13 cellular contexts compared by ENCODE assay signal in the genomic region with DNA sequence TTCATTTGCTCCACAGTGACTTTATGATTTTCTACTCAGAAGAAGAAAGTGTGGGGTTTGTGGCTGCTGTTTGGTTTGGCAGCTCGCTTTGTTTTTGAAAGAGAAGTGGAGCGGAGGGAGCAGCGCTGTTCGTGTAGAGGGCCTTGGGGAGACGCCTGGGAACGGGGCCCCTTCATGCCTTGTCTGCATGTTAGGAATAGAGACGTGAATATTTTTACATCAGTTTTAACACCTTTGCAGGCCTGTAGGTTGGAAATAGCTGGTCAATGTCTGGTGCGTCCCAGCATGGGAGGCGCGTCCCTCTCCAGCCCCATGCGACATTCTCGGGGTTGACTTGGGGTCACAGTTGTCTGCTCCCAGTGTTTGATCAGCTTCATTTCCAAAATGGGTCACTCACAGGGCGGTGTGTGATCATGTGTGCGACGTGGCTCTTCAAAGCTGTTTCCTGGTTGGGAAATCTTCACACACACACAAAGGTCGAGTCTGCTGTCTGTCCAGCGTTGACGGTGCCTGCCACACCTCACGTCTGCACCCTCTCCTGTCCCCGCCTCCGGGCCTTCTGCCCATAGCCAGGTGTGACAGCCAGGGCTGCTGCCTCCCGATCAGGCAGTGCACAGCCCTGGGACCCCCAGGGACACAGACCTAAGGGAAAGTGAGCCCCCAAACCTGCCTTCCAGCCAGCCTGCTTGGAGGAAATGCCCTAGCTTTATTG.
DNase-seq lines count a peak whose midpoint lies in the region; ATAC-seq and TF ChIP-seq lines count a peak whose summit lies in the region.
"Had no signal": no experiment of that assay in that cellular context is flagged by ENCODE, and none has a peak within 500 bp of the region (broad histone marks: within the 10 kb centered on the region; RNA-seq: fewer than 3 reads in every experiment).

No MANE protein-coding gene starts in this region.

- peak; percentile 93 for ATAC-seq in left lobe of liver
- ATAC-seq in thoracic aorta (ENCODE audit: insufficient number of reproducible peaks, low FRiP score, low read depth), result no peak
- ATAC-seq in HG02885 (IDR thresholded peaks at IDR 0.05; ENCODE audit: poor library complexity, unreplicated experiment), result no peak
- ATAC-seq in stimulated activated naive B cell treated with anti-CD40 and anti-IgM and Interleukin-4, amounts not matched to agents 10 μg/mL and 1 μg/mL and 100 μg/mL, for 72 hours (replicated peaks), result no peak

- H3K4me1 Mint-ChIP-seq in stimulated activated naive B cell treated with anti-CD40 and anti-IgM and Interleukin-4, amounts not matched to agents 10 μg/mL and 1 μg/mL and 100 μg/mL, for 72 hours, result no peaks in the 10 kb centered on the region

- no peaks in the 10 kb centered on the region for H3K27me3 ChIP-seq in thoracic aorta (replicated peaks; ENCODE audit: insufficient read depth)

- no peak overlapping the region for H3K4me3 ChIP-seq in cardiac fibroblast (replicated peaks in 1 of 2; ENCODE audit: low read depth in 2 of 2, low read length in 2 of 2)
- peak overlapping the region; percentile 51 for H3K4me3 ChIP-seq in thoracic aorta

- TF ChIP-seq CTCF in cardiac fibroblast (IDR thresholded peaks at IDR 0.05; ENCODE audit: low read depth, low read length), result no peak
- no peak for TF ChIP-seq CTCF in thoracic aorta (IDR thresholded peaks at IDR 0.05)

- H3K27ac Mint-ChIP-seq in stimulated activated naive B cell treated with anti-CD40 and anti-IgM and Interleukin-4, amounts not matched to agents 10 μg/mL and 1 μg/mL and 100 μg/mL, for 72 hours, result no peak overlapping the region

- peak overlapping the region in 1 of 2 donors; percentile 54 for H3K27ac ChIP-seq in thoracic aorta
- no peak overlapping the region for H3K27ac ChIP-seq in substantia nigra (ENCODE audit: low read depth, low read length, poor library complexity, severe bottlenecking)

- DNase-seq in NCI-H2029 treated with DMSO at 0.1 percent for 48 hours (lab: John Stamatoyannopoulos, UW) (peak; percentile 69), cardiac fibroblast (ENCODE audit: low read depth in 2 of 2) (peak; percentile 44 to 53), left lobe of liver (ENCODE audit: low spot score) (peak; percentile 96), thoracic aorta (ENCODE audit: low spot score) (no peak), GM19240 (ENCODE audit: insufficient read length, low spot score) (no peak), substantia nigra (lab: John Stamatoyannopoulos, UW) (no peak)
- DNase-seq in stimulated activated naive B cell treated with anti-CD40 and anti-IgM and Interleukin-4, amounts not matched to agents 10 μg/mL and 1 μg/mL and 100 μg/mL, for 72 hours, result no peak
- DNase-seq: activated T-cell treated with anti-CD3 and anti-CD28 coated beads, Interleukin-2, amount 50 U/mL, for 48 hours; effector CD8-positive, alpha-beta T cell; islet precursor cell; NCI-H226; stimulated activated CD4-positive, alpha-beta T cell treated with anti-CD3 and anti-CD28 coated beads, Interleukin-12 subunit alpha, Interleukin-12 subunit beta, amount 100 ng/mL, for 4 hours had no signal

- H3K9me3 Mint-ChIP-seq in stimulated activated naive B cell treated with anti-CD40 and anti-IgM and Interleukin-4, amounts not matched to agents 10 μg/mL and 1 μg/mL and 100 μg/mL, for 72 hours, result no peaks in the 10 kb centered on the region

- peaks cover 8 to 26% of the 10 kb centered on the region in 2 donors for H3K27me3 Mint-ChIP-seq in stimulated activated naive B cell treated with anti-CD40 and anti-IgM and Interleukin-4, amounts not matched to agents 10 μg/mL and 1 μg/mL and 100 μg/mL, for 72 hours

- H3K4me1 ChIP-seq in thoracic aorta (ENCODE audit: control insufficient read depth in 1 of 2, low read depth in 2 of 2), result peaks cover 2 to 10% of the 10 kb centered on the region in 2 donors

- H3K36me3 Mint-ChIP-seq in stimulated activated naive B cell treated with anti-CD40 and anti-IgM and Interleukin-4, amounts not matched to agents 10 μg/mL and 1 μg/mL and 100 μg/mL, for 72 hours, result no peaks in the 10 kb centered on the region

- no peaks in the 10 kb centered on the region for H3K9me3 ChIP-seq in thoracic aorta

- no peak overlapping the region for H3K4me3 Mint-ChIP-seq in stimulated activated naive B cell treated with anti-CD40 and anti-IgM and Interleukin-4, amounts not matched to agents 10 μg/mL and 1 μg/mL and 100 μg/mL, for 72 hours

- H3K36me3 ChIP-seq in thoracic aorta, result no peaks in the 10 kb centered on the region

Comparison
In these comparisons a context has a peak if more than half of its experiments do, and no peak if none do; other contexts are left out.
1. DNase-seq: peak in NCI-H2029 treated with DMSO at 0.1 percent for 48 hours (single experiment), cardiac fibroblast (2 of 2) and left lobe of liver (single experiment); none in thoracic aorta (single experiment), GM19240 (single experiment), substantia nigra (0 of 49) and stimulated activated naive B cell treated with anti-CD40 and anti-IgM and Interleukin-4, amounts not matched to agents 10 μg/mL and 1 μg/mL and 100 μg/mL, for 72 hours (single experiment).